Comparison of ENCODE assay signal across 8 cellular contexts in the genomic region with DNA sequence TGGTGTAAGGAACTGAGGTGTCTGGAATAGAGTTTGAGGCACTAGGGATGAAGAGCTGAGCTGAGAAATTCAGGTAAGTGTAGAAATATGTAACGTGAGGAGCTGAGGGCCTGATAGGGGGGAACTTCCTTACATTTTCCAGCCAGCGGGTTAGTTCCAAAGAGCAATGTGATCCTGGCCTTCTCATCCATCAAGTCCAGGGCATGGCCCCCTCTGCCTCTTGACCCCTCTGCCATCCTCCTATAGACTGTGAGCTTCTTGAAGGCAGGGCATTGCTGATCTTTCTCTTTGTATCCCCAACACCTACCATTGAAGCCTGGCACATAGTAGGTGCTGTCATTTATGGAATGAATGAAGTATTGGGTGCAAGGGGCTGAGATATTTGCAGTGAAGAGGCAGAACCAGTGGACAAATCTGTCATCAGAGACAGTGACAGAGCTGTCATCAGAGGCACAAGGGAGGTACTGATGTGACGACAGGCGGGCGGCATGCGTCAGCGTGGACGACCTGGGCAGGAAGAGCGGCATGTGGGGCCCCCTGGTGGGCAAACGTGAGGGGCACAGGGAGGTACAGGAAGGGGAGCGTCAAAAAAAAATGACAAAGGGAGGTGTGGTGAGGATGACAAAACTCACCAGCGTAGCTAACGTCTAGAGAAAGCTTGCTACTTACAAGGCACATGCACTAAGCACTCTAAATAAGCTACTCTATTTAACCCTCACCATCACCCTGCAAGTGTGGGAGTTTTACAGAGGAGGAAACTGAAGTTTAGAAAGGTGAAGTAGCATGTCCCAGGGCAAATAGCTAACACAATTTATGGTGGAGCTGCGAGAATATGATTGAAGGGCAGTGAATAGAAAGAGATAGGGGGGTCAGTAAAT. TPM values are rescaled to one million over a fixed set of nuclear protein-coding genes. Genes with fewer than 3 reads are reported as not detected.
DNase-seq lines count a peak whose midpoint lies in the region; ATAC-seq and TF ChIP-seq lines count a peak whose summit lies in the region.

No MANE protein-coding gene starts in this region.

- peak overlapping the region; percentile 11 to 60 for H3K27ac Mint-ChIP-seq in effector memory CD8-positive, alpha-beta T cell

- H3K27me3 Mint-ChIP-seq in effector memory CD8-positive, alpha-beta T cell = no peaks in the 10 kb centered on the region

- TF ChIP-seq CTCF in mucosa of descending colon (IDR thresholded peaks at IDR 0.05) = peak; percentile 82

- peak in 11 of 14 donors; percentile 5 to 68 (median 41) for DNase-seq in C1 segment of cervical spinal cord (lab: John Stamatoyannopoulos, UW)
- peak; percentile 52 for DNase-seq in NK-92 (lab: John Stamatoyannopoulos, UW; ENCODE audit: unreplicated experiment)
- peak; percentile 95 for DNase-seq in activated CD8-positive, alpha-beta memory T cell treated with anti-CD3 and anti-CD28 coated beads for 24 hours
- peak; percentile 94 for DNase-seq in effector memory CD8-positive, alpha-beta T cell
- peak; percentile 92 to 94 (median 93) for DNase-seq in mucosa of descending colon
- peak; percentile 89 for DNase-seq in stimulated activated CD8-positive, alpha-beta memory T cell treated with anti-CD3 and anti-CD28 coated beads, Interleukin-4, amount 100 ng/mL, for 24 hours (ENCODE audit: low read depth)

- H3K4me1 Mint-ChIP-seq in effector memory CD8-positive, alpha-beta T cell (ENCODE audit: low read depth in 2 of 2) = peaks cover 21 to 23% of the 10 kb centered on the region in 2 donors

- intact Hi-C loops in mucosa of descending colon (cut with DNase I, micrococcal nuclease) = loop anchor here (2.0 to 5.0 kb wide), 2 partner anchors 31 to 32 kb away; no protein-coding TSS in a partner anchor

- H3K9me3 Mint-ChIP-seq in effector memory CD8-positive, alpha-beta T cell = no peaks in the 10 kb centered on the region

- H3K4me3 Mint-ChIP-seq in effector memory CD8-positive, alpha-beta T cell = no peak overlapping the region

- ATAC-seq in GM19324 (IDR thresholded peaks at IDR 0.05; ENCODE audit: low FRiP score, unreplicated experiment) = peak; percentile 70
- ATAC-seq in HG03378 (IDR thresholded peaks at IDR 0.05; ENCODE audit: unreplicated experiment) = peak; percentile 79
- peak; percentile 90 for ATAC-seq in effector memory CD8-positive, alpha-beta T cell (replicated peaks)
- ATAC-seq in mucosa of descending colon = peak; percentile 98

- H3K4me1 ChIP-seq in mucosa of descending colon (ENCODE audit: low read depth) = peaks cover 4% of the 10 kb centered on the region

- H3K36me3 ChIP-seq in mucosa of descending colon (ENCODE audit: low read depth) = no peaks in the 10 kb centered on the region

- H3K36me3 Mint-ChIP-seq in effector memory CD8-positive, alpha-beta T cell (ENCODE audit: insufficient read depth) = peaks cover 8% of the 10 kb centered on the region

- no peaks in the 10 kb centered on the region for H3K9me3 ChIP-seq in mucosa of descending colon

- no peak overlapping the region for H3K4me3 ChIP-seq in mucosa of descending colon

RNA-seq across cellular contexts. Expression of gene CAMK2G, which starts 5.2 kb away (rescaled TPM):
- 100 to 1,000 TPM in 1 of 3 donors, 10 to 100 TPM in 2; 53.5 to 141 (median 57.2) TPM for total RNA-seq in mucosa of descending colon

RNA-seq across cellular contexts. Expression of gene PLAU, which starts 31.4 kb away (rescaled TPM):
- total RNA-seq in mucosa of descending colon = 10 to 100 TPM in 1 of 3 donors, 1 to 10 TPM in 2; 4.6 to 10.3 (median 5.8) TPM

Comparison
In these comparisons a context has a peak if more than half of its experiments do, and no peak if none do; other contexts are left out.
1. DNase-seq: peak in every context shown above with its lines; median percentile 95 in activated CD8-positive, alpha-beta memory T cell treated with anti-CD3 and anti-CD28 coated beads for 24 hours; 94 in effector memory CD8-positive, alpha-beta T cell; 93 in mucosa of descending colon; 89 in stimulated activated CD8-positive, alpha-beta memory T cell treated with anti-CD3 and anti-CD28 coated beads, Interleukin-4, amount 100 ng/mL, for 24 hours; 52 in NK-92; 41 in C1 segment of cervical spinal cord.